Comparison of ENCODE assay signal across 18 cellular contexts in the genomic region with DNA sequence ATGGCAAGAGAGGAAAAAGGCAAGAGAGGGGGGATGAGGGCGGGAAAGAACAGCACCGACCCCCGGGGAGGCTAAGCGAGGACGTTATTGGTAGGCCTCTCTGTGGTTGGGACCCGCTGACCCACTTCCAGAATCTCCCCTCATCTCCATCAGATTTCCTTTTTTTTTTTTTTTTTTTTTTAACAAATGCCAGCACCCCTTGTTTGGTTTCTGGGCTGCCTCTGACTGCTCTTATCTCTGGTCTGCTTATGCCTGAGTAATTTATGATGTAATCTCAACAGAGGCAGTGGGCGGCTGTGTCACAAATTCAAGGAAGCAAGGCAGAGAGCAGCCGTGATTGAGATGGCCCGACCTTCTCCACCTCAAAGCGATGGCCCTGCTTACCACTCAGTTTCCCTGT.
"Had no signal": no experiment of that assay in that cellular context is flagged by ENCODE, and none has a peak within 500 bp of the region (broad histone marks: within the 10 kb centered on the region; RNA-seq: fewer than 3 reads in every experiment).

No MANE protein-coding gene starts in this region.

- H3K27ac Mint-ChIP-seq: activated B cell treated with CpG ODN at 0.5 μM for 24 hours; activated CD4-positive, alpha-beta T cell treated with anti-CD3 and anti-CD28 coated beads, Interleukin-2, amount 10 ng/mL, durations not matched to agents 7 days and 5 days; activated naive CD4-positive, alpha-beta T cell treated with anti-CD3 and anti-CD28 coated beads, Interleukin-2, amount 50 U/mL, for 24 hours; stimulated activated memory B cell treated with anti-CD40 and anti-IgM and Interleukin-4, amounts not matched to agents 10 μg/mL and 1 μg/mL and 100 μg/mL, for 72 hours had no signal

- H3K4me1 Mint-ChIP-seq: activated B cell treated with CpG ODN at 0.5 μM for 24 hours; activated CD4-positive, alpha-beta T cell treated with anti-CD3 and anti-CD28 coated beads, Interleukin-2, amount 10 ng/mL, durations not matched to agents 7 days and 5 days; central memory CD8-positive, alpha-beta T cell; stimulated activated memory B cell treated with anti-CD40 and anti-IgM and Interleukin-4, amounts not matched to agents 10 μg/mL and 1 μg/mL and 100 μg/mL, for 72 hours had no signal

- H3K27me3 Mint-ChIP-seq: activated CD4-positive, alpha-beta T cell treated with anti-CD3 and anti-CD28 coated beads, Interleukin-2, amount 10 ng/mL, durations not matched to agents 7 days and 5 days; activated naive CD4-positive, alpha-beta T cell treated with anti-CD3 and anti-CD28 coated beads, Interleukin-2, amount 50 U/mL, for 24 hours had no signal

- H3K4me3 Mint-ChIP-seq: activated B cell treated with CpG ODN at 0.5 μM for 24 hours; activated CD4-positive, alpha-beta T cell treated with anti-CD3 and anti-CD28 coated beads, Interleukin-2, amount 10 ng/mL, durations not matched to agents 7 days and 5 days; activated naive CD4-positive, alpha-beta T cell treated with anti-CD3 and anti-CD28 coated beads, Interleukin-2, amount 50 U/mL, for 24 hours; central memory CD8-positive, alpha-beta T cell; neural crest cell; stimulated activated memory B cell treated with anti-CD40 and anti-IgM and Interleukin-4, amounts not matched to agents 10 μg/mL and 1 μg/mL and 100 μg/mL, for 72 hours had no signal

- H3K4me3 ChIP-seq: coronary artery, esophagus squamous epithelium, psoas muscle, sigmoid colon had no signal

- H3K9me3 Mint-ChIP-seq: activated CD4-positive, alpha-beta T cell treated with anti-CD3 and anti-CD28 coated beads, Interleukin-2, amount 10 ng/mL, durations not matched to agents 7 days and 5 days; activated naive CD4-positive, alpha-beta T cell treated with anti-CD3 and anti-CD28 coated beads, Interleukin-2, amount 50 U/mL, for 24 hours; central memory CD8-positive, alpha-beta T cell had no signal

- H3K27ac ChIP-seq: brain microvascular endothelial cell, coronary artery, esophagus squamous epithelium, psoas muscle, sigmoid colon had no signal

- H3K9me3 ChIP-seq: esophagus squamous epithelium, psoas muscle, sigmoid colon had no signal

- H3K4me1 ChIP-seq: psoas muscle, sigmoid colon had no signal

- DNase-seq: activated B cell treated with CpG ODN at 0.5 μM for 24 hours; activated CD4-positive, alpha-beta T cell treated with anti-CD3 and anti-CD28 coated beads, Interleukin-2, amount 10 ng/mL, durations not matched to agents 7 days and 5 days; activated T-cell treated with anti-CD3 and anti-CD28 coated beads, Interleukin-2, amount 50 U/mL, for 1 hour; amygdala; brain microvascular endothelial cell; effector CD4-positive, alpha-beta T cell; esophagus squamous epithelium; hippocampal formation; left ventricle myocardium superior; mesendoderm; psoas muscle; sigmoid colon; stimulated activated CD4-positive, alpha-beta T cell treated with anti-CD3 and anti-CD28 coated beads, Interleukin-12 subunit alpha, Interleukin-12 subunit beta, amount 100 ng/mL, for 4 hours had no signal

- H3K36me3 ChIP-seq: brain microvascular endothelial cell, esophagus squamous epithelium, sigmoid colon had no signal

- H3K27me3 ChIP-seq: brain microvascular endothelial cell, esophagus squamous epithelium, sigmoid colon had no signal

- ATAC-seq: left ventricle myocardium superior; psoas muscle; stimulated activated memory B cell treated with anti-CD40 and anti-IgM and Interleukin-4, amounts not matched to agents 10 μg/mL and 1 μg/mL and 100 μg/mL, for 72 hours had no signal
